Comparison of ENCODE assay signal across 14 cellular contexts in genomic region chr1:33684346-33685122, GRCh38.
A peak's percentile ranks its signal among the peaks of the same experiment; 100 is the strongest.
DNase-seq lines count a peak whose midpoint lies in the region.
"Had no signal": no experiment of that assay in that cellular context is flagged by ENCODE, and none has a peak within 500 bp of the region (broad histone marks: within the 10 kb centered on the region; RNA-seq: fewer than 3 reads in every experiment).

No MANE protein-coding gene starts in this region.

- no peak overlapping the region for H4K8ac ChIP-seq in mesenchymal stem cell (ENCODE audit: low read length)

- 60% methylated on average over 9 of the region's 9 CpGs for WGBS in mesenchymal stem cell

- H2BK12ac ChIP-seq in mesenchymal stem cell (ENCODE audit: low read length in 2 of 2): no peak overlapping the region

- no peaks in the 10 kb centered on the region for H3K4me1 ChIP-seq in mesenchymal stem cell (ENCODE audit: control insufficient read depth, insufficient read depth, low read depth, low read length)
- H3K4me1 ChIP-seq: BLaER1 treated with 17β-estradiol and CSF1 and Interleukin-3, amounts not matched to agents 10 nM and 100 nM had no signal

- no peak overlapping the region for H3K4me3 ChIP-seq in mesenchymal stem cell (ENCODE audit: insufficient read depth in 1 of 2, low read depth in 1 of 2, low read length in 2 of 2)
- H3K4me3 ChIP-seq: BLaER1 treated with 17β-estradiol and CSF1 and Interleukin-3, amounts not matched to agents 10 nM and 100 nM had no signal

- no peaks in the 10 kb centered on the region for H3K9me3 ChIP-seq in mesenchymal stem cell (ENCODE audit: control insufficient read depth, low read length)
- H3K9me3 ChIP-seq: BLaER1 treated with 17β-estradiol and CSF1 and Interleukin-3, amounts not matched to agents 10 nM and 100 nM had no signal

- H3K4me2 ChIP-seq in mesenchymal stem cell (ENCODE audit: low read length, poor library complexity, severe bottlenecking): no peak overlapping the region
- H3K4me2 ChIP-seq: BLaER1 treated with 17β-estradiol and CSF1 and Interleukin-3, amounts not matched to agents 10 nM and 100 nM; KMS-11 had no signal

- no peak overlapping the region for H3K4ac ChIP-seq in mesenchymal stem cell (ENCODE audit: low read depth in 1 of 2, low read length in 2 of 2)

- peak overlapping the region; percentile 23 for H3K9ac ChIP-seq in mesenchymal stem cell (ENCODE audit: low read length)
- H3K9ac ChIP-seq: BLaER1 treated with 17β-estradiol and CSF1 and Interleukin-3, amounts not matched to agents 10 nM and 100 nM; KMS-11 had no signal

- H3K23ac ChIP-seq in mesenchymal stem cell (ENCODE audit: low read length in 2 of 2): no peak overlapping the region

- no peak overlapping the region for H2BK120ac ChIP-seq in mesenchymal stem cell (ENCODE audit: low read depth, low read length)

- no peaks in the 10 kb centered on the region for H3K27me3 ChIP-seq in mesenchymal stem cell (ENCODE audit: control insufficient read depth in 1 of 2, insufficient read depth in 1 of 2, low read length in 2 of 2)
- H3K27me3 ChIP-seq: BLaER1 treated with 17β-estradiol and CSF1 and Interleukin-3, amounts not matched to agents 10 nM and 100 nM had no signal

- H3K79me1 ChIP-seq in mesenchymal stem cell (replicated peaks; ENCODE audit: low read length, poor library complexity, severe bottlenecking): no peaks in the 10 kb centered on the region

- no peak overlapping the region for H3K27ac ChIP-seq in mesenchymal stem cell (ENCODE audit: low read length, poor library complexity, severe bottlenecking)
- H3K27ac ChIP-seq: BLaER1 treated with 17β-estradiol and CSF1 and Interleukin-3, amounts not matched to agents 10 nM and 100 nM; KMS-11 had no signal

- H2AK5ac ChIP-seq in mesenchymal stem cell (ENCODE audit: low read length, severe bottlenecking): no peak overlapping the region

- H3K36me3 ChIP-seq in mesenchymal stem cell (ENCODE audit: control insufficient read depth in 1 of 2, insufficient read depth in 2 of 2, low read depth in 1 of 2, low read length in 2 of 2): peaks cover 0 to 8% of the 10 kb centered on the region in 2 experiments
- H3K36me3 ChIP-seq: BLaER1 treated with 17β-estradiol and CSF1 and Interleukin-3, amounts not matched to agents 10 nM and 100 nM had no signal

- H2BK5ac ChIP-seq in mesenchymal stem cell (ENCODE audit: low read depth, low read length, poor library complexity, severe bottlenecking): no peak overlapping the region

- no peak overlapping the region for H2AFZ ChIP-seq in mesenchymal stem cell (ENCODE audit: low read depth, low read length)

- no peak overlapping the region for H2BK15ac ChIP-seq in mesenchymal stem cell (ENCODE audit: low read depth, poor library complexity, severe bottlenecking)

- no peak overlapping the region for H4K91ac ChIP-seq in mesenchymal stem cell (ENCODE audit: low read length)

- DNase-seq in DMS153 (lab: John Stamatoyannopoulos, UW) (peak; percentile 61), HT1080 (ENCODE audit: low read depth) (peak; percentile 56), RPMI7951 (ENCODE audit: low read depth) (peak; percentile 40), mesenchymal stem cell (no peak), NCI-H526 treated with DMSO at 0.1 percent for 48 hours (lab: John Stamatoyannopoulos, UW) (no peak), anterior cingulate cortex (lab: John Stamatoyannopoulos, UW) (no peak)
- DNase-seq in activated CD4-positive, alpha-beta T cell treated with anti-CD3 and anti-CD28 coated beads, Interleukin-2, amount 50 U/mL, for 4 hours: no peak
- DNase-seq: DMS79, NCI-H1105 treated with DMSO at 0.1 percent for 48 hours, NCI-H2029 treated with DMSO at 0.1 percent for 48 hours, NCI-H82, SHP77 treated with DMSO at 0.1 percent for 48 hours had no signal

- H3K18ac ChIP-seq in mesenchymal stem cell (ENCODE audit: low read depth in 1 of 2, low read length in 2 of 2): no peak overlapping the region

- H3K14ac ChIP-seq in mesenchymal stem cell (ENCODE audit: low read length in 2 of 2): no peak overlapping the region

Comparison
In these comparisons a context has a peak if more than half of its experiments do, and no peak if none do; other contexts are left out.
1. DNase-seq: peak in DMS153 (single experiment), HT1080 (single experiment) and RPMI7951 (single experiment); none in mesenchymal stem cell (single experiment), NCI-H526 treated with DMSO at 0.1 percent for 48 hours (single experiment), activated CD4-positive, alpha-beta T cell treated with anti-CD3 and anti-CD28 coated beads, Interleukin-2, amount 50 U/mL, for 4 hours (0 of 2) and anterior cingulate cortex (0 of 58).